7 cellular contexts compared by ENCODE assay signal in genomic region chr14:53109028-53109687, GRCh38. TPM values are rescaled to one million over a fixed set of nuclear protein-coding genes. Genes with fewer than 3 reads are reported as not detected.
DNase-seq lines count a peak whose midpoint lies in the region; ATAC-seq and TF ChIP-seq lines count a peak whose summit lies in the region.

No MANE protein-coding gene starts in this region.

- TF ChIP-seq POLR2A in Peyer's patch (IDR thresholded peaks at IDR 0.05) = no peak

- ATAC-seq in GM19025 (IDR thresholded peaks at IDR 0.05; ENCODE audit: low read depth, unreplicated experiment) = peak; percentile 77
- ATAC-seq in HG02981 (IDR thresholded peaks at IDR 0.05; ENCODE audit: unreplicated experiment) = peak; percentile 85

- H3K9me3 ChIP-seq in Peyer's patch = no peaks in the 10 kb centered on the region

- no peak for TF ChIP-seq CTCF in Peyer's patch (IDR thresholded peaks at IDR 0.05)

- H3K4me3 ChIP-seq in Peyer's patch = peak overlapping the region; percentile 6 to 25 (median 24)

- no peaks in the 10 kb centered on the region for H3K27me3 ChIP-seq in Peyer's patch

- peaks cover 0 to 7% (median 0%) of the 10 kb centered on the region in 4 donors for H3K4me1 ChIP-seq in Peyer's patch

- H3K27ac ChIP-seq in Peyer's patch = peak overlapping the region; percentile 26 to 73 (median 50)

- no peaks in the 10 kb centered on the region for H3K36me3 ChIP-seq in Peyer's patch

- DNase-seq in Peyer's patch (peak in 2 of 3 donors; percentile 65 to 73), NCI-H1105 treated with DMSO at 0.1 percent for 48 hours (lab: John Stamatoyannopoulos, UW) (no peak), NCI-H2196 treated with DMSO at 0.1 percent for 48 hours (lab: John Stamatoyannopoulos, UW; ENCODE audit: unreplicated experiment) (no peak)
- peak; percentile 62 for DNase-seq in central memory CD4-positive, alpha-beta T cell
- DNase-seq in stimulated activated CD4-positive, alpha-beta T cell treated with anti-CD3 and anti-CD28 coated beads, Interleukin-2, amount 100 ng/mL, for 48 hours = peak; percentile 35 to 43

RNA-seq across cellular contexts. Expression of gene DDHD1, which starts 44.0 kb away (rescaled TPM):
- total RNA-seq in Peyer's patch = 10 to 100 TPM in 3 of 4 donors, 1 to 10 TPM in 1; 5.3 to 42.1 (median 12.6) TPM

Comparison
In these comparisons a context has a peak if more than half of its experiments do, and no peak if none do; other contexts are left out.
1. DNase-seq: peak in Peyer's patch (2 of 3), central memory CD4-positive, alpha-beta T cell (single experiment) and stimulated activated CD4-positive, alpha-beta T cell treated with anti-CD3 and anti-CD28 coated beads, Interleukin-2, amount 100 ng/mL, for 48 hours (2 of 2); none in NCI-H1105 treated with DMSO at 0.1 percent for 48 hours (single experiment) and NCI-H2196 treated with DMSO at 0.1 percent for 48 hours (single experiment).